Comparison of ENCODE assay signal across 1 cellular context in the genomic region with DNA sequence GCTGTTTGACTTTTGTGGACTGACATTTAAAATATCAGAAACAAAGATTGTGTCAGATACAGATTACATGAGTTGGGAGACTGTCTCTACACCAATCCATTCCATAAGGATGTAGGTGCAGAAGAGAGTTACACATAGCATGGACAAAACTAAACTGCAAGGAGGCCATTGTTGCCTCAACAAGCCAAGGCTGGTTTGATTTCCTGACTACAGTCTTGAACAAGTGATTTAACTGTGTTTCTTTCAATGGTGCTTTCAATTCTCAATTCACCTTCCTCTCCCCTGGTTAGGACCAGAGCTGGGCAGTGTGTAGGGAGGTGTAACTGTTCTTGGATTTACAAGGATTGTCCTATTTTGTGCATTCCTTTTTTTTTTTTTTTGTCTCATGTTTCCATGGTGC.
TF ChIP-seq lines count a peak whose summit lies in the region.

No MANE protein-coding gene starts in this region.

TF ChIP-seq in K562, 482 proteins besides CTCF, POLR2A, EP300 and RAD21:
- TF ChIP-seq CEBPZ (IDR thresholded peaks at IDR 0.05; ENCODE audit: borderline replicate concordance, low read depth, low read length) (no peak), BRCA1 (IDR thresholded peaks at IDR 0.05) (no peak), BRCA1 (CRISPR knock-in tag; IDR thresholded peaks at IDR 0.05) (no peak), CBFA2T2 (conservative IDR thresholded peaks at IDR 0.05) (0 out of 2 replicates have a peak, but pooled peaks have one; percentile 10), TRIM24 (IDR thresholded peaks at IDR 0.05) (peak in 1 of 2 experiments; percentile 41; a peak in 1 of 4 replicates), NFE2L1 (tag; IDR thresholded peaks at IDR 0.05; ENCODE audit: borderline replicate concordance, low read depth) (no peak), CBX3 (IDR thresholded peaks at IDR 0.05; ENCODE audit: borderline replicate concordance in 1 of 2, low read length in 2 of 2) (peak in 1 of 2 experiments; percentile 71; a peak in 1 of 3 replicates), HDAC1 (IDR thresholded peaks at IDR 0.05) (no peak), YY1 (IDR thresholded peaks at IDR 0.05; ENCODE audit: borderline replicate concordance in 1 of 3, control insufficient read depth in 1 of 3, extremely low read depth in 1 of 3, insufficient read depth in 3 of 3, insufficient read length in 1 of 3, insufficient replicate concordance in 2 of 3, low read depth in 1 of 3, low read length in 2 of 3) (peak in 1 of 3 experiments; percentile 47), TRIM28 (IDR thresholded peaks at IDR 0.05) (peak; percentile 48; the same call in 1 of the 2 replicates), ZNF324 (CRISPR knock-in tag; IDR thresholded peaks at IDR 0.05) (peak; percentile 93), ZNF512 (tag; IDR thresholded peaks at IDR 0.05) (0 out of 2 replicates have a peak, but pooled peaks have one; percentile 78)
- TF ChIP-seq, protein P1, sequence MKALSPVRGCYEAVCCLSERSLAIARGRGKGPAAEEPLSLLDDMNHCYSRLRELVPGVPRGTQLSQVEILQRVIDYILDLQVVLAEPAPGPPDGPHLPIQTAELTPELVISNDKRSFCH (CRISPR knock-in tag; IDR thresholded peaks at IDR 0.05), result no peak
- TF ChIP-seq, protein P1 (tag; IDR thresholded peaks at IDR 0.05), result 0 out of 2 replicates have a peak, but pooled peaks have one; percentile 19
